Comparison of ENCODE assay signal across 7 cellular contexts in the genomic region with DNA sequence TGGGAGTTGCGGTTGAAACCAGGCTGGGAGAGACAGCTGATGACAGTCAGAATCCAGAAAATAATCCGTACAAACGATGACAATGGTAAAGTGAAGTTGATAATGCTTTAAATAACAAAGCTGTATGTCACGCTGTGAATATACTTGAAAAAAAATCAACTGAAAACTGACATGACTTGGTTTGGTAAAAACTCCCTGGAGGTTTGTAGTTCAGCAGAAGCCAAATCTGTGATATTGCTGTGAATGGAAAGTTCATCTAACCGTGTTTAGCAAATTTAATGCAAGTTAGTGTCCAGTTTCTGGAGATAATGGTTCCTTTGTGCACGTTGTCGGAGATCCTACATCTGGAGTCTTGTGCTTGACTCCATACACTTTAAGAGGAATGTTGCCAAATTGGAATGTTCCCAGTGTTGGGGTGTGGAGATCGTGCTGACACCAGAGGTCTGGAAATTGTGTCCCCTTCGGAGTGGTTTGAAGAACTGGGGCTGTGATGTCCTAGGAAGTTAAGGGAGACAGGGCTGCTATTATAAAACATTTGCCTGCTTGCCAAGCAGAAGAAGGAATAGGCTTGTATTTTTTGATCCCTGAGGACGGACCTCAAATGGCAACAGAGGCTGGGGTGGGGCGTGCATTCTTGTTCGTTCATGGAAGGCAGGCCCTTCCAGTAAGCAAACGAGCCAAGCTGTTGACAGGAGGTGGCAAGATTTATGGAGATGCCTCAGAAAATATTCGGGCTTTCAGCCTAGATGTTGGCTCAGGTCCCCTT. TPM values are rescaled to one million over a fixed set of nuclear protein-coding genes. Genes with fewer than 3 reads are reported as not detected.
DNase-seq lines count a peak whose midpoint lies in the region; ATAC-seq and TF ChIP-seq lines count a peak whose summit lies in the region.

No MANE protein-coding gene starts in this region.

- H3K4me3 Mint-ChIP-seq in WTC11, result no peak overlapping the region

- H3K27ac Mint-ChIP-seq in WTC11, result no peak overlapping the region

- DNase-seq in Panc1 (ENCODE audit: low read depth, low spot score) (no peak), fibroblast of lung (ENCODE audit: low read depth in 2 of 2) (peak; percentile 75 to 81), WTC11 (ENCODE audit: low spot score) (no peak), kidney tubule cell (ENCODE audit: low spot score) (no peak), NCI-H226 (no peak)
- no peak for DNase-seq in stimulated activated CD4-positive, alpha-beta T cell treated with anti-CD3 and anti-CD28 coated beads, Interleukin-2, amount 100 ng/mL, for 48 hours

- intact Hi-C loops in Panc1 (cut with micrococcal nuclease; ENCODE audit: unreplicated experiment), result no loop called here

- no peaks in the 10 kb centered on the region for H3K27me3 Mint-ChIP-seq in WTC11 (ENCODE audit: low read depth)

- peak; percentile 80 for TF ChIP-seq EP300 in neural cell (conservative IDR thresholded peaks at IDR 0.05; ENCODE audit: poor library complexity, severe bottlenecking)

- H2AFZ ChIP-seq in fibroblast of lung (ENCODE audit: low read length) (no peak overlapping the region), neural cell (ENCODE audit: low read depth, low read length) (no peak overlapping the region)

- H3K4me3 ChIP-seq in Panc1 (ENCODE audit: low read depth in 2 of 2, low read length in 2 of 2), result peak overlapping the region; percentile 29 to 50
- peak overlapping the region; percentile 7 to 49 (median 26) for H3K4me3 ChIP-seq in fibroblast of lung (replicated peaks in 1 of 4; ENCODE audit: control extremely low read depth in 1 of 4, insufficient read depth in 1 of 4, low read depth in 3 of 4, low read length in 4 of 4)
- peak overlapping the region; percentile 27 for H3K4me3 ChIP-seq in neural cell (ENCODE audit: low read length)

- ATAC-seq in Panc1 (peak; percentile 46), WTC11 (no peak)

- H3K4me1 ChIP-seq in Panc1 (ENCODE audit: control insufficient read depth, insufficient read depth, low read length), result peaks cover 77% of the 10 kb centered on the region
- peaks cover 35% of the 10 kb centered on the region for H3K4me1 ChIP-seq in fibroblast of lung (ENCODE audit: control insufficient read depth, extremely low read depth, insufficient read depth, low read length)

- no peaks in the 10 kb centered on the region for H3K9me2 ChIP-seq in neural cell (ENCODE audit: insufficient read depth, low read length)

- H3F3A ChIP-seq in neural cell (ENCODE audit: insufficient read depth, low read length, poor library complexity, severe bottlenecking), result no peaks in the 10 kb centered on the region

- CTCF ChIA-PET in Panc1 (lab: Charles Lee), result no interaction called here
- CTCF ChIA-PET in WTC11 (lab: Charles Lee), result no interaction called here

- H3K36me3 Mint-ChIP-seq in WTC11, result no peaks in the 10 kb centered on the region

- peak overlapping the region; percentile 97 for H3K27ac ChIP-seq in Panc1 (ENCODE audit: low read length)
- H3K27ac ChIP-seq in fibroblast of lung (ENCODE audit: insufficient read depth, low read length), result peak overlapping the region; percentile 76
- peak overlapping the region; percentile 43 for H3K27ac ChIP-seq in neural cell (ENCODE audit: low read length)

- in situ Hi-C loops in Panc1 (cut with HindIII; ENCODE audit: low pct_unique_long_range_greater_than_20kb, low sequenced_read_pairs), result no loop called here

- H3K9ac ChIP-seq in fibroblast of lung (ENCODE audit: insufficient read depth, low read length) (peak overlapping the region; percentile 21), neural cell (ENCODE audit: low read length) (no peak overlapping the region)

- peaks cover 84% of the 10 kb centered on the region for H3K79me2 ChIP-seq in fibroblast of lung (ENCODE audit: control insufficient read depth, insufficient read depth, low read length)
- peaks cover 4% of the 10 kb centered on the region for H3K79me2 ChIP-seq in neural cell (replicated peaks; ENCODE audit: insufficient read depth, low read length)

- no peaks in the 10 kb centered on the region for H3K9me3 ChIP-seq in Panc1 (ENCODE audit: control insufficient read depth, insufficient read depth, low read depth, low read length)
- H3K9me3 ChIP-seq in fibroblast of lung (ENCODE audit: control insufficient read depth, insufficient read depth, low read depth, low read length), result no peaks in the 10 kb centered on the region
- H3K9me3 ChIP-seq in neural cell (ENCODE audit: low read length), result no peaks in the 10 kb centered on the region

- H3K36me3 ChIP-seq in Panc1 (ENCODE audit: control insufficient read depth, insufficient read depth, low read length) (no peaks in the 10 kb centered on the region), fibroblast of lung (ENCODE audit: control insufficient read depth, insufficient read depth, low read length) (no peaks in the 10 kb centered on the region), neural cell (ENCODE audit: insufficient read depth, low read length) (no peaks in the 10 kb centered on the region)

- no TSS peak for BruUV-seq in Panc1 (replicated peaks; lab: Mats Ljungman, UMichigan)

- no peak for TF ChIP-seq RAD21 in neural cell (conservative IDR thresholded peaks at IDR 0.05)

- H4K20me1 ChIP-seq in fibroblast of lung (ENCODE audit: control insufficient read depth, extremely low read depth, insufficient read depth, low read length) (no peaks in the 10 kb centered on the region), neural cell (ENCODE audit: insufficient read depth) (no peaks in the 10 kb centered on the region)

- H3K27me3 ChIP-seq in Panc1 (ENCODE audit: control insufficient read depth, insufficient read depth, low read length), result no peaks in the 10 kb centered on the region
- no peaks in the 10 kb centered on the region for H3K27me3 ChIP-seq in fibroblast of lung (ENCODE audit: control insufficient read depth, insufficient read depth, low read length)
- no peaks in the 10 kb centered on the region for H3K27me3 ChIP-seq in neural cell (ENCODE audit: insufficient read depth, low read depth, low read length)

- H3K9me3 Mint-ChIP-seq in WTC11, result no peaks in the 10 kb centered on the region

- peak overlapping the region; percentile 76 for H3K4me2 ChIP-seq in fibroblast of lung (ENCODE audit: extremely low read depth, insufficient read depth, low read length)
- H3K4me2 ChIP-seq in neural cell (ENCODE audit: low read length), result peak overlapping the region; percentile 16

- H3K4me1 Mint-ChIP-seq in WTC11, result peaks cover 42% of the 10 kb centered on the region

- POLR2A ChIA-PET in Panc1 (lab: Charles Lee), result no interaction called here
- POLR2A ChIA-PET in WTC11 (lab: Charles Lee), result interaction anchor here (0.7 kb wide), 1 partner anchor 31 kb away, joined by 3 read pairs; the partner anchor contains the start of gene PPFIBP1

- TF ChIP-seq CTCF in Panc1 (IDR thresholded peaks at IDR 0.05), result no peak
- TF ChIP-seq CTCF in fibroblast of lung (conservative IDR thresholded peaks at IDR 0.05 in 1 of 2, IDR thresholded peaks at IDR 0.05 in 1 of 2; ENCODE audit: low read depth in 1 of 2, low read length in 2 of 2), result no peak
- TF ChIP-seq CTCF in neural cell (IDR thresholded peaks at IDR 0.05; ENCODE audit: poor library complexity, severe bottlenecking), result no peak
- TF ChIP-seq CTCF in WTC11 (IDR thresholded peaks at IDR 0.05), result no peak

TF ChIP-seq in neural cell, 6 proteins besides CTCF, POLR2A, EP300 and RAD21 (continues in another document):
- no peak for TF ChIP-seq TAF1 (IDR thresholded peaks at IDR 0.05; ENCODE audit: low read depth)

TF ChIP-seq in WTC11, 78 proteins besides CTCF, POLR2A, EP300 and RAD21 (continues in another document):
- TF ChIP-seq SP1 (CRISPR knock-in tag; conservative IDR thresholded peaks at IDR 0.05) (no peak), ZNF416 (CRISPR knock-in tag; IDR thresholded peaks at IDR 0.05) (no peak), NFE2L1 (CRISPR knock-in tag; IDR thresholded peaks at IDR 0.05) (no peak), FOXP1 (CRISPR knock-in tag; IDR thresholded peaks at IDR 0.05; ENCODE audit: borderline replicate concordance) (no peak), MYBL2 (CRISPR knock-in tag; IDR thresholded peaks at IDR 0.05) (no peak), TEAD1 (CRISPR knock-in tag; IDR thresholded peaks at IDR 0.05) (no peak), CBFB (CRISPR knock-in tag; IDR thresholded peaks at IDR 0.05; ENCODE audit: low read depth) (no peak), ZNF425 (CRISPR knock-in tag; conservative IDR thresholded peaks at IDR 0.05) (no peak)
- TF ChIP-seq, protein P1, sequence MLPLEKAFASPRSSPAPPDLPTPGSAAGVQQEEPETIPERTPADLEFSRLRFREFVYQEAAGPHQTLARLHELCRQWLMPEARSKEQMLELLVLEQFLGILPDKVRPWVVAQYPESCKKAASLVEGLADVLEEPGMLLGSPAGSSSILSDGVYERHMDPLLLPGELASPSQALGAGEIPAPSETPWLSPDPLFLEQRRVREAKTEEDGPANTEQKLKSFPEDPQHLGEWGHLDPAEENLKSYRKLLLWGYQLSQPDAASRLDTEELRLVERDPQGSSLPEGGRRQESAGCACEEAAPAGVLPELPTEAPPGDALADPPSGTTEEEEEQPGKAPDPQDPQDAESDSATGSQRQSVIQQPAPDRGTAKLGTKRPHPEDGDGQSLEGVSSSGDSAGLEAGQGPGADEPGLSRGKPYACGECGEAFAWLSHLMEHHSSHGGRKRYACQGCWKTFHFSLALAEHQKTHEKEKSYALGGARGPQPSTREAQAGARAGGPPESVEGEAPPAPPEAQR (CRISPR knock-in tag; IDR thresholded peaks at IDR 0.05), result no peak

RNA-seq across cellular contexts. Expression of gene PPFIBP1, which starts 30.6 kb away (rescaled TPM):
- 88.6 TPM for total RNA-seq in Panc1 (2021; ENCODE audit: unreplicated experiment)
- polyA plus RNA-seq in Panc1 (2012; ENCODE audit: insufficient read length), result 36.9 TPM
- total RNA-seq in fibroblast of lung, result 51.4 and 93.0 TPM in 2 replicates
- 46.8 and 65.1 TPM in 2 replicates for polyA plus RNA-seq in fibroblast of lung
- 26.7 and 40.5 TPM in 2 replicates for polyA plus RNA-seq in fibroblast of lung (2012)
- polyA minus RNA-seq in fibroblast of lung (ENCODE audit: low replicate concordance), result 29.9 and 58.7 TPM in 2 replicates
- 29.1 and 30.2 TPM in 2 replicates for polyA plus RNA-seq in neural cell
- 52.3 and 74.8 TPM in 2 replicates for polyA minus RNA-seq in neural cell
- total RNA-seq in WTC11 (2021), result 22.3 to 28.7 TPM (median 27.7 TPM) in 3 replicates

Comparison
In these comparisons a context has a peak if more than half of its experiments do, and no peak if none do; other contexts are left out.
1. DNase-seq: peak in fibroblast of lung (2 of 2); none in Panc1 (single experiment), WTC11 (single experiment), stimulated activated CD4-positive, alpha-beta T cell treated with anti-CD3 and anti-CD28 coated beads, Interleukin-2, amount 100 ng/mL, for 48 hours (0 of 2), kidney tubule cell (single experiment) and NCI-H226 (single experiment).
2. H3K27ac ChIP-seq: peak in every context shown above with its lines; median percentile 97 in Panc1; 76 in fibroblast of lung; 43 in neural cell.
3. Peak in every context shown above with its lines, with median percentiles within 50 percentile points of each other: H3K4me3 ChIP-seq.